In genomic region chr7:28631995-28632394, GRCh38 we compare ENCODE assay signal across 36 cellular contexts.
"Had no signal": no experiment of that assay in that cellular context is flagged by ENCODE, and none has a peak within 500 bp of the region (broad histone marks: within the 10 kb centered on the region; RNA-seq: fewer than 3 reads in every experiment).

No MANE protein-coding gene starts in this region.

- H3K9me3 ChIP-seq: ascending aorta had no signal

- H3K27me3 Mint-ChIP-seq: activated CD4-positive, alpha-beta memory T cell treated with anti-CD3 and anti-CD28 coated beads for 36 hours; activated CD8-positive, alpha-beta T cell treated with anti-CD3 and anti-CD28 coated beads for 36 hours; activated naive CD8-positive, alpha-beta T cell treated with anti-CD3 and anti-CD28 coated beads, Interleukin-2, amount 50 U/mL, for 24 hours; brain had no signal

- H3K4me3 ChIP-seq: ascending aorta had no signal

- FAIRE-seq: TTC549 had no signal

- H3K36me3 ChIP-seq: ascending aorta had no signal

- ATAC-seq: activated CD8-positive, alpha-beta T cell treated with anti-CD3 and anti-CD28 coated beads for 36 hours; activated naive CD8-positive, alpha-beta T cell treated with anti-CD3 and anti-CD28 coated beads, Interleukin-2, amount 50 U/mL, for 24 hours; activated T-cell treated with anti-CD3 and anti-CD28 coated beads, Interleukin-2, amount 50 U/mL, for 4 hours; activated T-cell treated with anti-CD3 and anti-CD28 coated beads, Interleukin-2, amount 50 U/mL, for 72 hours; activated T-helper 17 cell treated with anti-CD3 and anti-CD28 coated beads, Interleukin-2, amount 50 U/mL, for 72 hours had no signal

- H3K27ac Mint-ChIP-seq: activated B cell treated with CpG ODN at 0.5 μM for 24 hours; activated CD4-positive, alpha-beta memory T cell treated with anti-CD3 and anti-CD28 coated beads for 36 hours; activated CD4-positive, alpha-beta T cell treated with anti-CD3 and anti-CD28 coated beads, Interleukin-2, amount 10 ng/mL, durations not matched to agents 24 days and 14 days; activated CD8-positive, alpha-beta T cell treated with anti-CD3 and anti-CD28 coated beads for 36 hours; activated naive CD4-positive, alpha-beta T cell treated with anti-CD3 and anti-CD28 coated beads, Interleukin-2, amount 10 ng/mL, durations not matched to agents 7 days and 5 days; activated naive CD4-positive, alpha-beta T cell treated with anti-CD3 and anti-CD28 coated beads, Interleukin-2, amount 50 U/mL, for 24 hours; activated naive CD8-positive, alpha-beta T cell; activated naive CD8-positive, alpha-beta T cell treated with anti-CD3 and anti-CD28 coated beads, Interleukin-2, amount 10 ng/mL, durations not matched to agents 7 days and 5 days; activated naive CD8-positive, alpha-beta T cell treated with anti-CD3 and anti-CD28 coated beads, Interleukin-2, amount 50 U/mL, for 24 hours; activated T-cell treated with anti-CD3 and anti-CD28 coated beads, Interleukin-2, amount 50 U/mL, for 72 hours; activated T-helper 1 cell treated with anti-CD3 and anti-CD28 coated beads, Interleukin-12 subunit alpha, Interleukin-12 subunit beta, Interleukin-2, Interleukin-4 antibody, amounts not matched to agents 30 ng/mL and 10 ng/mL and 1 ng/mL, durations not matched to agents 14 hours and 24 hours and 36 hours; activated T-helper 17 cell treated with anti-CD3 and anti-CD28 coated beads, Interleukin-2, amount 50 U/mL, for 72 hours; brain; T-helper 1 cell treated with Interleukin-12 subunit alpha and Interleukin-12 subunit beta and Interleukin-4 antibody, amounts not matched to agents 30 μg/mL and 1 μg/mL, for 36 hours; T-helper 2 cell treated with Interferon-gamma antibody and Interleukin-4, amounts not matched to agents 5 μg/mL and 100 μg/mL, for 36 hours had no signal

- H3K27me3 ChIP-seq: ascending aorta had no signal

- H3K4me1 Mint-ChIP-seq: activated B cell treated with CpG ODN at 0.5 μM for 24 hours; activated CD4-positive, alpha-beta T cell treated with anti-CD3 and anti-CD28 coated beads, Interleukin-2, amount 10 ng/mL, durations not matched to agents 24 days and 14 days; activated naive CD4-positive, alpha-beta T cell treated with anti-CD3 and anti-CD28 coated beads, Interleukin-2, amount 10 ng/mL, durations not matched to agents 7 days and 5 days; activated naive CD4-positive, alpha-beta T cell treated with anti-CD3 and anti-CD28 coated beads, Interleukin-2, amount 50 U/mL, for 24 hours; activated naive CD8-positive, alpha-beta T cell treated with anti-CD3 and anti-CD28 coated beads, Interleukin-2, amount 10 ng/mL, durations not matched to agents 7 days and 5 days; activated naive CD8-positive, alpha-beta T cell treated with anti-CD3 and anti-CD28 coated beads, Interleukin-2, amount 50 U/mL, for 24 hours; activated T-helper 17 cell treated with anti-CD3 and anti-CD28 coated beads, Interleukin-2, amount 50 U/mL, for 72 hours had no signal

- H3K27ac ChIP-seq: VCaP had no signal

- H3K4me3 Mint-ChIP-seq: activated B cell treated with CpG ODN at 0.5 μM for 24 hours; activated CD4-positive, alpha-beta memory T cell treated with anti-CD3 and anti-CD28 coated beads for 36 hours; activated CD4-positive, alpha-beta T cell treated with anti-CD3 and anti-CD28 coated beads, Interleukin-2, amount 10 ng/mL, durations not matched to agents 24 days and 14 days; activated CD8-positive, alpha-beta T cell treated with anti-CD3 and anti-CD28 coated beads for 36 hours; activated naive CD4-positive, alpha-beta T cell treated with anti-CD3 and anti-CD28 coated beads, Interleukin-2, amount 10 ng/mL, durations not matched to agents 7 days and 5 days; activated naive CD4-positive, alpha-beta T cell treated with anti-CD3 and anti-CD28 coated beads, Interleukin-2, amount 50 U/mL, for 24 hours; activated naive CD8-positive, alpha-beta T cell; activated naive CD8-positive, alpha-beta T cell treated with anti-CD3 and anti-CD28 coated beads, Interleukin-2, amount 10 ng/mL, durations not matched to agents 7 days and 5 days; activated naive CD8-positive, alpha-beta T cell treated with anti-CD3 and anti-CD28 coated beads, Interleukin-2, amount 50 U/mL, for 24 hours; activated T-cell treated with anti-CD3 and anti-CD28 coated beads, Interleukin-2, amount 50 U/mL, for 4 hours; activated T-cell treated with anti-CD3 and anti-CD28 coated beads, Interleukin-2, amount 50 U/mL, for 72 hours; activated T-helper 1 cell treated with anti-CD3 and anti-CD28 coated beads, Interleukin-12 subunit alpha, Interleukin-12 subunit beta, Interleukin-2, Interleukin-4 antibody, amounts not matched to agents 30 ng/mL and 10 ng/mL and 1 ng/mL, durations not matched to agents 14 hours and 24 hours and 36 hours; activated T-helper 17 cell treated with anti-CD3 and anti-CD28 coated beads, Interleukin-2, amount 50 U/mL, for 72 hours; brain; T-helper 1 cell treated with Interleukin-12 subunit alpha and Interleukin-12 subunit beta and Interleukin-4 antibody, amounts not matched to agents 30 μg/mL and 1 μg/mL, for 36 hours; T-helper 2 cell treated with Interferon-gamma antibody and Interleukin-4, amounts not matched to agents 5 μg/mL and 100 μg/mL, for 36 hours had no signal

- DNase-seq: activated B cell treated with CpG ODN at 0.5 μM for 24 hours; activated CD4-positive, alpha-beta memory T cell treated with anti-CD3 and anti-CD28 coated beads for 36 hours; activated CD4-positive, alpha-beta T cell treated with anti-CD3 and anti-CD28 coated beads for 4 hours; activated CD4-positive, alpha-beta T cell treated with anti-CD3 and anti-CD28 coated beads, Interleukin-2, amount 10 ng/mL, durations not matched to agents 24 days and 14 days; activated CD4-positive, alpha-beta T cell treated with anti-CD3 and anti-CD28 coated beads, Interleukin-2, amount 50 U/mL, for 1 hour; activated CD4-positive, alpha-beta T cell treated with anti-CD3 and anti-CD28 coated beads, Interleukin-2, amount 50 U/mL, for 4 hours; activated CD4-positive, CD25-positive, alpha-beta regulatory T cell treated with anti-CD3 and anti-CD28 coated beads, Interleukin-2, amount 50 U/mL, for 72 hours; activated CD8-positive, alpha-beta memory T cell treated with anti-CD3 and anti-CD28 coated beads, Interleukin-2, amount 50 U/mL, for 4 hours; activated CD8-positive, alpha-beta T cell treated with anti-CD3 and anti-CD28 coated beads for 36 hours; activated effector memory CD4-positive, alpha-beta T cell treated with anti-CD3 and anti-CD28 coated beads, Interleukin-2, amount 50 U/mL, for 16 hours; activated gamma-delta T cell treated with Interleukin-2 at 50 U/mL for 16 hours; activated naive CD4-positive, alpha-beta T cell; activated naive CD4-positive, alpha-beta T cell treated with anti-CD3 and anti-CD28 coated beads, Interleukin-2, amount 10 ng/mL, durations not matched to agents 7 days and 5 days; activated naive CD8-positive, alpha-beta T cell treated with anti-CD3 and anti-CD28 coated beads, Interleukin-2, amount 10 ng/mL, durations not matched to agents 7 days and 5 days; activated naive CD8-positive, alpha-beta T cell treated with anti-CD3 and anti-CD28 coated beads, Interleukin-2, amount 50 U/mL, for 24 hours; activated T-cell treated with anti-CD3 and anti-CD28 coated beads for 4 hours; activated T-cell treated with anti-CD3 and anti-CD28 coated beads, Interleukin-2, amount 50 U/mL, for 1 hour; activated T-cell treated with anti-CD3 and anti-CD28 coated beads, Interleukin-2, amount 50 U/mL, for 4 hours; activated T-cell treated with anti-CD3 and anti-CD28 coated beads, Interleukin-2, amount 50 U/mL, for 72 hours; amygdala; anterior cingulate cortex; central memory CD4-positive, alpha-beta T cell; SW 1271; T-helper 1 cell; T-helper 2 cell; T-helper 9 cell had no signal

- H3K36me3 Mint-ChIP-seq: activated CD4-positive, alpha-beta memory T cell treated with anti-CD3 and anti-CD28 coated beads for 36 hours; activated naive CD4-positive, alpha-beta T cell treated with anti-CD3 and anti-CD28 coated beads, Interleukin-2, amount 10 ng/mL, durations not matched to agents 7 days and 5 days; activated naive CD4-positive, alpha-beta T cell treated with anti-CD3 and anti-CD28 coated beads, Interleukin-2, amount 50 U/mL, for 24 hours; activated naive CD8-positive, alpha-beta T cell; activated naive CD8-positive, alpha-beta T cell treated with anti-CD3 and anti-CD28 coated beads, Interleukin-2, amount 10 ng/mL, durations not matched to agents 7 days and 5 days; brain had no signal

- H3K9me3 Mint-ChIP-seq: activated B cell treated with CpG ODN at 0.5 μM for 24 hours; activated CD4-positive, alpha-beta memory T cell treated with anti-CD3 and anti-CD28 coated beads for 36 hours; activated CD4-positive, alpha-beta T cell treated with anti-CD3 and anti-CD28 coated beads, Interleukin-2, amount 10 ng/mL, durations not matched to agents 24 days and 14 days; activated CD8-positive, alpha-beta T cell treated with anti-CD3 and anti-CD28 coated beads for 36 hours; activated naive CD4-positive, alpha-beta T cell treated with anti-CD3 and anti-CD28 coated beads, Interleukin-2, amount 10 ng/mL, durations not matched to agents 7 days and 5 days; activated naive CD4-positive, alpha-beta T cell treated with anti-CD3 and anti-CD28 coated beads, Interleukin-2, amount 50 U/mL, for 24 hours; activated naive CD8-positive, alpha-beta T cell treated with anti-CD3 and anti-CD28 coated beads, Interleukin-2, amount 10 ng/mL, durations not matched to agents 7 days and 5 days; activated naive CD8-positive, alpha-beta T cell treated with anti-CD3 and anti-CD28 coated beads, Interleukin-2, amount 50 U/mL, for 24 hours; activated T-cell treated with anti-CD3 and anti-CD28 coated beads, Interleukin-2, amount 50 U/mL, for 4 hours; activated T-cell treated with anti-CD3 and anti-CD28 coated beads, Interleukin-2, amount 50 U/mL, for 72 hours; activated T-helper 1 cell treated with anti-CD3 and anti-CD28 coated beads, Interleukin-12 subunit alpha, Interleukin-12 subunit beta, Interleukin-2, Interleukin-4 antibody, amounts not matched to agents 30 ng/mL and 10 ng/mL and 1 ng/mL, durations not matched to agents 14 hours and 24 hours and 36 hours; activated T-helper 17 cell treated with anti-CD3 and anti-CD28 coated beads, Interleukin-2, amount 50 U/mL, for 72 hours; brain; T-helper 1 cell treated with Interleukin-12 subunit alpha and Interleukin-12 subunit beta and Interleukin-4 antibody, amounts not matched to agents 30 μg/mL and 1 μg/mL, for 36 hours; T-helper 2 cell treated with Interferon-gamma antibody and Interleukin-4, amounts not matched to agents 5 μg/mL and 100 μg/mL, for 36 hours had no signal
